10 cellular contexts compared by ENCODE assay signal in genomic region chr12:52116227-52117125, GRCh38. TPM values are rescaled to one million over a fixed set of nuclear protein-coding genes. Genes with fewer than 3 reads are reported as not detected.
DNase-seq lines count a peak whose midpoint lies in the region; ATAC-seq, FAIRE-seq and TF ChIP-seq lines count a peak whose summit lies in the region.
"Not testable (repeated sequence)": the region's sequence is repeated elsewhere in the genome, so short reads cannot be mapped to it uniquely, and the experiment has no call there.
"Had no signal": no experiment of that assay in that cellular context is flagged by ENCODE, and none has a peak within 500 bp of the region (broad histone marks: within the 10 kb centered on the region; RNA-seq: fewer than 3 reads in every experiment).

No MANE protein-coding gene starts in this region.

- peaks cover 11% of the 10 kb centered on the region for H3K27me3 Mint-ChIP-seq in activated T-cell treated with anti-CD3 and anti-CD28 coated beads, Interleukin-2, amount 50 U/mL, for 4 hours (ENCODE audit: low read depth)
- peaks cover 21 to 35% of the 10 kb centered on the region in 2 donors for H3K27me3 Mint-ChIP-seq in effector memory CD8-positive, alpha-beta T cell
- H3K27me3 Mint-ChIP-seq in naive thymus-derived CD4-positive, alpha-beta T cell, result peaks cover under 1 to 16% (median 6%) of the 10 kb centered on the region in 5 donors

- ATAC-seq in A549; activated T-cell treated with anti-CD3 and anti-CD28 coated beads, Interleukin-2, amount 50 U/mL, for 4 hours; effector memory CD8-positive, alpha-beta T cell (replicated peaks); naive thymus-derived CD4-positive, alpha-beta T cell: not testable (repeated sequence)

- not testable (repeated sequence) for H3K9me3 Mint-ChIP-seq in activated T-cell treated with anti-CD3 and anti-CD28 coated beads, Interleukin-2, amount 50 U/mL, for 4 hours; effector memory CD8-positive, alpha-beta T cell; naive thymus-derived CD4-positive, alpha-beta T cell

- TF ChIP-seq RAD21 in A549 (conservative IDR thresholded peaks at IDR 0.05 in 1 of 2, IDR thresholded peaks at IDR 0.05 in 1 of 2), result not testable (repeated sequence)

- not testable (repeated sequence) for H3K36me3 Mint-ChIP-seq in activated T-cell treated with anti-CD3 and anti-CD28 coated beads, Interleukin-2, amount 50 U/mL, for 4 hours (ENCODE audit: insufficient read depth); effector memory CD8-positive, alpha-beta T cell (ENCODE audit: insufficient read depth); naive thymus-derived CD4-positive, alpha-beta T cell

- H3K4me1 ChIP-seq in A549; naive thymus-derived CD4-positive, alpha-beta T cell (ENCODE audit: control insufficient read depth in 2 of 2, insufficient read depth in 2 of 2, low read length in 2 of 2): not testable (repeated sequence)

- DNase-seq in A549 (ENCODE audit: low read depth in 1 of 2, low spot score in 1 of 2) (peak in 1 of 2 experiments; percentile 50), NCI-H510A treated with DMSO at 0.1 percent for 48 hours (lab: John Stamatoyannopoulos, UW) (peak; percentile 49)
- peak; percentile 16 to 46 (median 24) for DNase-seq in activated CD4-positive, CD25-positive, alpha-beta regulatory T cell (lab: John Stamatoyannopoulos, UW)
- peak; percentile 60 for DNase-seq in activated T-cell treated with anti-CD3 and anti-CD28 coated beads, Interleukin-2, amount 50 U/mL, for 4 hours
- peak; percentile 21 to 36 (median 36) for DNase-seq in effector memory CD8-positive, alpha-beta T cell
- peak in 7 of 9 donors; percentile 21 to 55 (median 31) for DNase-seq in naive thymus-derived CD4-positive, alpha-beta T cell
- DNase-seq in stimulated activated CD4-positive, alpha-beta T cell treated with anti-CD3 and anti-CD28 coated beads, TNF-alpha, amount 100 ng/mL, for 4 hours (ENCODE audit: low read depth in 3 of 3), result peak; percentile 35 to 63 (median 52)

- H3K4me1 Mint-ChIP-seq in activated T-cell treated with anti-CD3 and anti-CD28 coated beads, Interleukin-2, amount 50 U/mL, for 4 hours (ENCODE audit: low read depth), result peaks cover 15% of the 10 kb centered on the region
- not testable (repeated sequence) for H3K4me1 Mint-ChIP-seq in effector memory CD8-positive, alpha-beta T cell (ENCODE audit: low read depth in 2 of 2)
- peaks cover 0 to 29% (median 7%) of the 10 kb centered on the region in 7 donors for H3K4me1 Mint-ChIP-seq in naive thymus-derived CD4-positive, alpha-beta T cell

- peak overlapping the region in 1 of 2 donors; percentile 35 for H3K27ac Mint-ChIP-seq in effector memory CD8-positive, alpha-beta T cell
- H3K27ac Mint-ChIP-seq in naive thymus-derived CD4-positive, alpha-beta T cell, result peak overlapping the region in 2 of 9 donors; percentile 16 to 43

- POLR2A ChIA-PET in A549 (lab: Yijun Ruan, JAX), result not testable (repeated sequence)
- POLR2A ChIA-PET in naive thymus-derived CD4-positive, alpha-beta T cell (lab: Charles Lee), result interaction anchor here (0.6 to 0.7 kb wide), 2 partner anchors 717 to 1911 kb away, joined by 3 read pairs; no protein-coding TSS in a partner anchor

- H3K27ac ChIP-seq in A549; naive thymus-derived CD4-positive, alpha-beta T cell (ENCODE audit: low read depth, low read length): not testable (repeated sequence)

- not testable (repeated sequence) for TF ChIP-seq POLR2A in A549 (IDR thresholded peaks at IDR 0.05; ENCODE audit: low read length)

- not testable (repeated sequence) for H3K4me3 ChIP-seq in A549; naive thymus-derived CD4-positive, alpha-beta T cell (ENCODE audit: low read length)
- peak overlapping the region; percentile 8 for H3K4me3 ChIP-seq in GM12875 (ENCODE audit: low read depth, low read length)

- 44% methylated on average over 18 of the region's 18 CpGs for WGBS in A549 (ENCODE audit: missing lambda C conversion rate)

- CTCF ChIA-PET in A549 (lab: Yijun Ruan, JAX), result interaction anchor here (0.6 to 15.8 kb wide), 23 partner anchors 9 to 769 kb away, joined by 3 to 304 read pairs (median 3); partner anchors contain the start of gene ATG101
- CTCF ChIA-PET in naive thymus-derived CD4-positive, alpha-beta T cell (lab: Charles Lee), result not testable (repeated sequence)

- H3K9me3 ChIP-seq in A549; naive thymus-derived CD4-positive, alpha-beta T cell (ENCODE audit: control insufficient read depth in 2 of 3, low read length in 3 of 3): not testable (repeated sequence)

- intact Hi-C loops in naive thymus-derived CD4-positive, alpha-beta T cell (cut with micrococcal nuclease), result loop anchor here in 1 of 2 donors (5.0 kb wide), 1 partner anchor 34 kb away; no protein-coding TSS in a partner anchor

- H3K27me3 ChIP-seq in naive thymus-derived CD4-positive, alpha-beta T cell (ENCODE audit: control insufficient read depth in 2 of 2, insufficient read depth in 2 of 2, low read length in 2 of 2), result not testable (repeated sequence)

- H3K4me3 Mint-ChIP-seq in activated T-cell treated with anti-CD3 and anti-CD28 coated beads, Interleukin-2, amount 50 U/mL, for 4 hours; effector memory CD8-positive, alpha-beta T cell; naive thymus-derived CD4-positive, alpha-beta T cell: not testable (repeated sequence)

- TF ChIP-seq CTCF in A549 (IDR thresholded peaks at IDR 0.05) (0 out of 3 replicates have a peak, but pooled peaks have one; percentile 9), GM12875 (IDR thresholded peaks at IDR 0.05; ENCODE audit: borderline replicate concordance, insufficient read depth, low read depth, low read length) (peak; percentile 20; the same call in 1 of the 2 replicates)

- not testable (repeated sequence) for H3K36me3 ChIP-seq in naive thymus-derived CD4-positive, alpha-beta T cell (ENCODE audit: control insufficient read depth in 2 of 3, insufficient read depth in 3 of 3, low read length in 3 of 3)

- not testable (repeated sequence) for FAIRE-seq in A549 (lab: Jason Lieb, UNC)

- not testable (repeated sequence) for TF ChIP-seq EP300 in A549 (IDR thresholded peaks at IDR 0.05)

- not testable (repeated sequence) for H3K4me2 ChIP-seq in A549

TF ChIP-seq in A549, 52 proteins besides CTCF, POLR2A, EP300 and RAD21:
- not testable (repeated sequence) for TF ChIP-seq FOSL2 (IDR thresholded peaks at IDR 0.05)
- peak; percentile 44 for TF ChIP-seq FOSL2 (CRISPR knock-in tag; IDR thresholded peaks at IDR 0.05)
TF ChIP-seq in A549: peak in this region for 1; not testable (repeated sequence) for 51.

RNA-seq across cellular contexts. Expression of gene SMIM41, which starts 37.0 kb away (rescaled TPM):
- polyA plus RNA-seq in A549 (2011; rRNA removed), result not detected in 2 replicates
- not detected in 2 replicates for polyA plus RNA-seq in A549 (2012; cell fraction: cytosol; rRNA removed)
- 0.06 and 0.10 TPM in 2 replicates for polyA plus RNA-seq in A549 (2012; cell fraction: nucleus; rRNA removed)
- not detected in 3 replicates for polyA plus RNA-seq in A549 (2017; fragmentation: RNase III; extraction: RNeasy Plus Mini Kit Qiagen cat#74134 plus additional on column Dnase treatment)
- polyA minus RNA-seq in A549 (2011; rRNA and poly(A)+ RNA removed), result not detected in 2 replicates
- total RNA-seq in activated T-cell treated with anti-CD3 and anti-CD28 coated beads, Interleukin-2, amount 50 U/mL, for 4 hours, result not detected
- total RNA-seq in naive thymus-derived CD4-positive, alpha-beta T cell, result under 1 TPM in 2 of 5 experiments, not detected in 3; 0.24 to 0.27 TPM
- polyA plus RNA-seq in naive thymus-derived CD4-positive, alpha-beta T cell, result not detected
- total RNA-seq: G401, uterus had no signal

RNA-seq across cellular contexts. Expression of gene ATG101, which starts 46.7 kb away (rescaled TPM):
- 124 and 141 TPM in 2 replicates for polyA plus RNA-seq in A549 (2011; rRNA removed)
- polyA plus RNA-seq in A549 (2012; cell fraction: cytosol; rRNA removed), result 168 and 190 TPM in 2 replicates
- polyA plus RNA-seq in A549 (2012; cell fraction: nucleus; rRNA removed), result 140 and 145 TPM in 2 replicates
- polyA plus RNA-seq in A549 (2017; fragmentation: RNase III; extraction: RNeasy Plus Mini Kit Qiagen cat#74134 plus additional on column Dnase treatment), result 81.3 to 87.9 TPM (median 82.6 TPM) in 3 replicates
- polyA minus RNA-seq in A549 (2011; rRNA and poly(A)+ RNA removed), result 109 and 119 TPM in 2 replicates
- total RNA-seq in activated T-cell treated with anti-CD3 and anti-CD28 coated beads, Interleukin-2, amount 50 U/mL, for 4 hours, result 10 to 100 TPM; 59.6 to 69.7 (median 62.0) TPM
- 10 to 100 TPM; 20.7 to 39.7 (median 34.3) TPM for total RNA-seq in naive thymus-derived CD4-positive, alpha-beta T cell
- polyA plus RNA-seq in naive thymus-derived CD4-positive, alpha-beta T cell, result 10 to 100 TPM; 20.9 to 30.9 TPM
